Comparison of ENCODE assay signal across 8 cellular contexts in the genomic region with DNA sequence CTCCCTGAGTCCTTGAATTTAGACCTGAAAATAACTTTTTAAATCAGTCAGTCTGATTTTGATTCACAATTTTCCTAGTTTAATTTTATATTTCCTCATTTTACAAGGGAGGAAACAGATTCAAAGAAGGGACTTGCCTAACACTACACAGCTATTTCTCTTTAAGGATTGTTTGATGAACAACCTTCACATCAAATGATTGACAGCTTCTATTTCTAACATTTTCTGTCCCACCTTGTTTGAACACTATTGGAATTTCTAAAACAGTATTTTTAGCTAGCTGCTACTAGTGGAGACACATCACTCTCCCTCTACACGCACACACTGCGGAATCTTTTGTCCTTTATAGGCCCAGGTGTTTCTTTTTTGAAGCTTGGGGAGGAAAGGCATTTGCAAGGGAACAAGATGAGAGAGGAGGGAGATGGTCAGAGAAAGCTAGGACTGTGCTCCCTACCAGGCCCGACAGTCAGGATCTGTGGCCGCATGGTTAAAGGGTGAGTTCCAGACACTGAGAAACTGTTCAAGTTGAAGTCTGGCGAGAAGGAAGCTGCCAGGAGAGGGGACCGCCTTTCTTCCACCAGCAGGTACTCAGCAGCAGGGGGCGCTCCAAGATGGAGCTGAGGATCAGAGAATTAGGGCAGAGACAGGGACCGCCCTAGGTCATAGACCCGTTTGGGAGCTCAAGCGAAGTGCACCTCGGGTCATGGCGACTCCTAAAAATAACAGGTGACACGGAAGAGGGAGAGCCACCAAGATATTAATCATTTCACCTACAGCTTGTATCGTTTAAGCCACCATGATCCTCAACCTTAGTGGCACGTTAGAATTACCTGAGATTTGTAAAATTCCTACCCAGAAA. TPM values are rescaled to one million over a fixed set of nuclear protein-coding genes. Genes with fewer than 3 reads are reported as not detected.
DNase-seq lines count a peak whose midpoint lies in the region; ATAC-seq and TF ChIP-seq lines count a peak whose summit lies in the region.

No MANE protein-coding gene starts in this region.

- in situ Hi-C loops in GM13976 (cut with MboI; ENCODE audit: low sequenced_read_pairs, unreplicated experiment), result no loop called here

- DNase-seq in GM13976 (ENCODE audit: low spot score) (peak; percentile 74), NCI-H1694 treated with DMSO at 0.1 percent for 48 hours (lab: John Stamatoyannopoulos, UW) (peak; percentile 36), sciatic nerve (ENCODE audit: low spot score) (peak; percentile 75), cerebellum (ENCODE audit: low spot score) (no peak)
- peak; percentile 19 to 49 for DNase-seq in activated CD8-positive, alpha-beta memory T cell treated with anti-CD3 and anti-CD28 coated beads for 1 hour (ENCODE audit: extremely low read depth in 1 of 2, low read depth in 1 of 2)

- intact Hi-C loops in sciatic nerve (cut with DNase I), result no loop called here

- ATAC-seq in HG02610 (IDR thresholded peaks at IDR 0.05; ENCODE audit: unreplicated experiment) (peak; percentile 74), esophagus mucosa (peak; percentile 62), sciatic nerve (no peak), HG02970 (IDR thresholded peaks at IDR 0.05; ENCODE audit: low FRiP score, unreplicated experiment) (no peak)

- TF ChIP-seq CTCF in GM13976 (IDR thresholded peaks at IDR 0.05; ENCODE audit: borderline replicate concordance, control extremely low read depth, extremely low read depth, insufficient read depth, missing control alignments), result peak; percentile 80

RNA-seq across cellular contexts. Expression of gene DNAJC12, which starts 49.7 kb away (rescaled TPM):
- total RNA-seq in esophagus mucosa (0.16 TPM), sciatic nerve (5.1 TPM), cerebellum (12.3 TPM)

Comparison
In these comparisons a context has a peak if more than half of its experiments do, and no peak if none do; other contexts are left out.
1. ATAC-seq: peak in HG02610 (single experiment) and esophagus mucosa (single experiment); none in sciatic nerve (single experiment) and HG02970 (single experiment).